In the genomic region with DNA sequence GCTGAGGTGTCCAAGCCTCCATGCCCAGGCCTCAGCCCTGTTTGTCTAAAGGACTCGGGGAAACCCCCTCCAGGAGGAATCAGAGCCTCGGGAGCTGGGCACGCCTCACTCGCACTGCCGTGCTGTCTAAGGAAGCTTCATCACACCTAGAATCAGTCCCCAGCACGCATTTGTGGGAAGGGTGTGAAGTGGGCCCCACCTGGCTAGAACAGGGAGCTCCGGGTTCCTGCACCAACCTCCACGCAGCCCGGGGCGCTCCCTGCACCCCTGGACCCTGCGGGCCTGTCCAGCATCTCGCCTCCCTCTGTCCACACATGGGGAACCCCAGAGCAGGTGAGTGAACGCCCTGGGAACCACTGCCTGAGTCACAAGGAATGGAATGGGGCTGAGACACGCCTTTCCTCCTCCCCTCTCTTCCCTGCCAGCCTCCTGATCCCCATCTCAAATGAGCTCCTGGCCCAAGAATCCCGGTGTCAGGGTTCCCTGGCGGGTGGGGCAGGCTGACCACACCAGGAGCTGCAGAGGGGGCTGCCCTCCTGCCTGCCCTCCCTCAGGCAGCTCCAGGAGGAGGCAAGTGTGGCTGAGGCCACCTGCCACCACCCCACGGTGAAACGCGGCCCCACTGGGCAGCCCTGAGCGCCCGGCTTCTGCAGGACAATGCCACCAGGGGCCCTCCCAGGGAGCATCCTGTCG, we compare ENCODE assay signal across 23 cellular contexts. TPM values are rescaled to one million over a fixed set of nuclear protein-coding genes. Genes with fewer than 3 reads are reported as not detected.
A peak's percentile ranks its signal among the peaks of the same experiment; 100 is the strongest.
DNase-seq lines count a peak whose midpoint lies in the region; ATAC-seq, FAIRE-seq and TF ChIP-seq lines count a peak whose summit lies in the region.
"Had no signal": no experiment of that assay in that cellular context is flagged by ENCODE, and none has a peak within 500 bp of the region (broad histone marks: within the 10 kb centered on the region; RNA-seq: fewer than 3 reads in every experiment).

No MANE protein-coding gene starts in this region.

- H3K27ac Mint-ChIP-seq in GM23338 (no peak overlapping the region), nephron (peak overlapping the region in 2 of 3 experiments; percentile 73 to 83)
- H3K27ac Mint-ChIP-seq: activated CD4-positive, alpha-beta T cell treated with anti-CD3 and anti-CD28 coated beads, Interleukin-2, amount 10 ng/mL, durations not matched to agents 7 days and 5 days; activated naive CD4-positive, alpha-beta T cell treated with anti-CD3 and anti-CD28 coated beads for 36 hours; stimulated activated naive CD8-positive, alpha-beta T cell treated with anti-CD3 and anti-CD28 coated beads, Interleukin-15, Interleukin-2, amounts not matched to agents 100 ng/mL and 50 ng/mL, for 24 hours had no signal

- H3K79me2 ChIP-seq in GM23338 (replicated peaks; ENCODE audit: insufficient read depth): no peaks in the 10 kb centered on the region

- H3K27ac ChIP-seq in GM23338 (ENCODE audit: low read depth): no peak overlapping the region
- H3K27ac ChIP-seq: C4-2B had no signal

- H3F3A ChIP-seq in GM23338 (replicated peaks; ENCODE audit: low read depth): peaks cover 5% of the 10 kb centered on the region; the same call in 1 of the 2 replicates

- no peak overlapping the region for H2AFZ ChIP-seq in GM23338

- H3K9me3 Mint-ChIP-seq in GM23338: no peaks in the 10 kb centered on the region; the same call in 1 of the 3 replicates
- H3K9me3 Mint-ChIP-seq in nephron: peaks cover 2% of the 10 kb centered on the region
- H3K9me3 Mint-ChIP-seq: activated CD4-positive, alpha-beta T cell treated with anti-CD3 and anti-CD28 coated beads, Interleukin-2, amount 10 ng/mL, durations not matched to agents 7 days and 5 days; activated naive CD4-positive, alpha-beta T cell treated with anti-CD3 and anti-CD28 coated beads for 36 hours; stimulated activated naive CD8-positive, alpha-beta T cell treated with anti-CD3 and anti-CD28 coated beads, Interleukin-15, Interleukin-2, amounts not matched to agents 100 ng/mL and 50 ng/mL, for 24 hours; type B pancreatic cell had no signal

- no peak for FAIRE-seq in bronchial epithelial cell (lab: Jason Lieb, UNC)
- FAIRE-seq: astrocyte, GM19239 had no signal

- peak; percentile 11 for ATAC-seq in GM23338
- ATAC-seq in GM19023 (IDR thresholded peaks at IDR 0.05; ENCODE audit: unreplicated experiment): no peak
- ATAC-seq in HG02852 (IDR thresholded peaks at IDR 0.05; ENCODE audit: unreplicated experiment): no peak

- H3K27me3 ChIP-seq in GM23338 (ENCODE audit: insufficient read depth) (no peaks in the 10 kb centered on the region), bronchial epithelial cell (ENCODE audit: control insufficient read depth, insufficient read depth, low read length) (no peaks in the 10 kb centered on the region)

- H3K4me1 Mint-ChIP-seq in GM23338 (peaks cover 39% of the 10 kb centered on the region), nephron (peaks cover 55% of the 10 kb centered on the region)

- H3K4me3 ChIP-seq in GM23338 (no peak overlapping the region), bronchial epithelial cell (ENCODE audit: low read depth, low read length) (no peak overlapping the region)

- peaks cover 4% of the 10 kb centered on the region; the same call in 1 of the 2 replicates for H3K4me1 ChIP-seq in GM23338 (ENCODE audit: insufficient read depth)

- H3K4me3 Mint-ChIP-seq in GM23338 (no peak overlapping the region), nephron (peak overlapping the region in 1 of 3 experiments; percentile 37)
- H3K4me3 Mint-ChIP-seq: activated CD4-positive, alpha-beta T cell treated with anti-CD3 and anti-CD28 coated beads, Interleukin-2, amount 10 ng/mL, durations not matched to agents 7 days and 5 days; activated naive CD4-positive, alpha-beta T cell treated with anti-CD3 and anti-CD28 coated beads for 36 hours; stimulated activated naive CD8-positive, alpha-beta T cell treated with anti-CD3 and anti-CD28 coated beads, Interleukin-15, Interleukin-2, amounts not matched to agents 100 ng/mL and 50 ng/mL, for 24 hours; type B pancreatic cell had no signal

- in situ Hi-C loops in G401 (cut with HindIII; ENCODE audit: low sequenced_read_pairs): no loop called here

- H4K20me1 ChIP-seq in GM23338 (replicated peaks; ENCODE audit: insufficient read depth): no peaks in the 10 kb centered on the region

- DNase-seq in GM23338 (ENCODE audit: low spot score) (no peak), M059J (ENCODE audit: low read depth) (peak; percentile 32), bronchial epithelial cell (ENCODE audit: low read depth) (peak; percentile 51), NCI-H146 treated with DMSO at 0.1 percent for 48 hours (lab: John Stamatoyannopoulos, UW; ENCODE audit: unreplicated experiment) (no peak), G401 (ENCODE audit: low spot score) (no peak)
- DNase-seq: activated CD4-positive, alpha-beta T cell treated with anti-CD3 and anti-CD28 coated beads, Interleukin-2, amount 10 ng/mL, durations not matched to agents 7 days and 5 days; cortex of kidney; DND-41; erythroblast; glutamatergic neuron; mesenchymal stem cell; MV-4-11; NCI-H774 had no signal

- H3K4me2 ChIP-seq in GM23338: no peak overlapping the region; the same call in 1 of the 2 replicates

- TF ChIP-seq CTCF in GM23338 (conservative IDR thresholded peaks at IDR 0.05; ENCODE audit: low read depth in 2 of 2) (no peak), bronchial epithelial cell (IDR thresholded peaks at IDR 0.05; ENCODE audit: insufficient read depth, low read length, severe bottlenecking) (no peak), nephron (IDR thresholded peaks at IDR 0.05; ENCODE audit: unreplicated experiment in 3 of 3) (no peak)

- H3K36me3 ChIP-seq in GM23338 (ENCODE audit: insufficient read depth) (no peaks in the 10 kb centered on the region), bronchial epithelial cell (ENCODE audit: control insufficient read depth, insufficient read depth, low read length) (no peaks in the 10 kb centered on the region)

- no peaks in the 10 kb centered on the region; the same call in 2 of the 3 replicates for H3K36me3 Mint-ChIP-seq in GM23338 (ENCODE audit: low read depth)
- H3K36me3 Mint-ChIP-seq in nephron (ENCODE audit: low read depth): no peaks in the 10 kb centered on the region
- H3K36me3 Mint-ChIP-seq: type B pancreatic cell had no signal

- H3K27me3 Mint-ChIP-seq in GM23338 (ENCODE audit: insufficient read depth, low read depth, poor library complexity) (peaks cover 15% of the 10 kb centered on the region), nephron (ENCODE audit: low read depth) (peaks cover 37% of the 10 kb centered on the region)

- H3K9me2 ChIP-seq in GM23338 (ENCODE audit: insufficient read depth): no peaks in the 10 kb centered on the region

TF ChIP-seq in GM23338, 12 proteins besides CTCF, POLR2A, EP300 and RAD21:
- TF ChIP-seq JUNB (IDR thresholded peaks at IDR 0.05; ENCODE audit: unreplicated experiment): no peak
- no peak for TF ChIP-seq POLR2AphosphoS5 (IDR thresholded peaks at IDR 0.05; ENCODE audit: low read depth)
- TF ChIP-seq CREB1 (CRISPR knock-in tag; IDR thresholded peaks at IDR 0.05; ENCODE audit: low read depth): no peak
- TF ChIP-seq ETS1 (IDR thresholded peaks at IDR 0.05): no peak
- TF ChIP-seq STAT1 (IDR thresholded peaks at IDR 0.05; ENCODE audit: unreplicated experiment): no peak
- TF ChIP-seq, protein P1, sequence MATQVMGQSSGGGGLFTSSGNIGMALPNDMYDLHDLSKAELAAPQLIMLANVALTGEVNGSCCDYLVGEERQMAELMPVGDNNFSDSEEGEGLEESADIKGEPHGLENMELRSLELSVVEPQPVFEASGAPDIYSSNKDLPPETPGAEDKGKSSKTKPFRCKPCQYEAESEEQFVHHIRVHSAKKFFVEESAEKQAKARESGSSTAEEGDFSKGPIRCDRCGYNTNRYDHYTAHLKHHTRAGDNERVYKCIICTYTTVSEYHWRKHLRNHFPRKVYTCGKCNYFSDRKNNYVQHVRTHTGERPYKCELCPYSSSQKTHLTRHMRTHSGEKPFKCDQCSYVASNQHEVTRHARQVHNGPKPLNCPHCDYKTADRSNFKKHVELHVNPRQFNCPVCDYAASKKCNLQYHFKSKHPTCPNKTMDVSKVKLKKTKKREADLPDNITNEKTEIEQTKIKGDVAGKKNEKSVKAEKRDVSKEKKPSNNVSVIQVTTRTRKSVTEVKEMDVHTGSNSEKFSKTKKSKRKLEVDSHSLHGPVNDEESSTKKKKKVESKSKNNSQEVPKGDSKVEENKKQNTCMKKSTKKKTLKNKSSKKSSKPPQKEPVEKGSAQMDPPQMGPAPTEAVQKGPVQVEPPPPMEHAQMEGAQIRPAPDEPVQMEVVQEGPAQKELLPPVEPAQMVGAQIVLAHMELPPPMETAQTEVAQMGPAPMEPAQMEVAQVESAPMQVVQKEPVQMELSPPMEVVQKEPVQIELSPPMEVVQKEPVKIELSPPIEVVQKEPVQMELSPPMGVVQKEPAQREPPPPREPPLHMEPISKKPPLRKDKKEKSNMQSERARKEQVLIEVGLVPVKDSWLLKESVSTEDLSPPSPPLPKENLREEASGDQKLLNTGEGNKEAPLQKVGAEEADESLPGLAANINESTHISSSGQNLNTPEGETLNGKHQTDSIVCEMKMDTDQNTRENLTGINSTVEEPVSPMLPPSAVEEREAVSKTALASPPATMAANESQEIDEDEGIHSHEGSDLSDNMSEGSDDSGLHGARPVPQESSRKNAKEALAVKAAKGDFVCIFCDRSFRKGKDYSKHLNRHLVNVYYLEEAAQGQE (IDR thresholded peaks at IDR 0.05; ENCODE audit: unreplicated experiment): no peak
- no peak for TF ChIP-seq EZH2 (IDR thresholded peaks at IDR 0.05; ENCODE audit: low read depth, unreplicated experiment)

RNA-seq across cellular contexts. Expression of gene GALNT9, which starts 44.6 kb away (rescaled TPM):
- total RNA-seq in GM23338 (2014; rRNA removed; shearing (Covaris generic)): 2.5 TPM in 2 replicates
- 0.81 and 0.90 TPM in 2 replicates for polyA plus RNA-seq in GM23338 (2016; fragmentation: Nextera tagmentation; extraction: Ambion mirVana)
- total RNA-seq in M059J (2014; rRNA removed; shearing (Covaris generic)): not detected in 2 replicates
- not detected in 2 replicates for total RNA-seq in bronchial epithelial cell
- 0.10 TPM in 1 of 2 replicates, not detected in the other for total RNA-seq in G401 (2014; rRNA removed; shearing (Covaris generic))
- total RNA-seq: activated CD4-positive, alpha-beta T cell treated with anti-CD3 and anti-CD28 coated beads, Interleukin-2, amount 10 ng/mL, durations not matched to agents 7 days and 5 days; RPMI7951 had no signal

Comparison
In these comparisons a context has a peak if more than half of its experiments do, and no peak if none do; other contexts are left out.
1. DNase-seq: peak in M059J (single experiment) and bronchial epithelial cell (single experiment); none in GM23338 (single experiment), NCI-H146 treated with DMSO at 0.1 percent for 48 hours (single experiment) and G401 (single experiment).